In the genomic region with DNA sequence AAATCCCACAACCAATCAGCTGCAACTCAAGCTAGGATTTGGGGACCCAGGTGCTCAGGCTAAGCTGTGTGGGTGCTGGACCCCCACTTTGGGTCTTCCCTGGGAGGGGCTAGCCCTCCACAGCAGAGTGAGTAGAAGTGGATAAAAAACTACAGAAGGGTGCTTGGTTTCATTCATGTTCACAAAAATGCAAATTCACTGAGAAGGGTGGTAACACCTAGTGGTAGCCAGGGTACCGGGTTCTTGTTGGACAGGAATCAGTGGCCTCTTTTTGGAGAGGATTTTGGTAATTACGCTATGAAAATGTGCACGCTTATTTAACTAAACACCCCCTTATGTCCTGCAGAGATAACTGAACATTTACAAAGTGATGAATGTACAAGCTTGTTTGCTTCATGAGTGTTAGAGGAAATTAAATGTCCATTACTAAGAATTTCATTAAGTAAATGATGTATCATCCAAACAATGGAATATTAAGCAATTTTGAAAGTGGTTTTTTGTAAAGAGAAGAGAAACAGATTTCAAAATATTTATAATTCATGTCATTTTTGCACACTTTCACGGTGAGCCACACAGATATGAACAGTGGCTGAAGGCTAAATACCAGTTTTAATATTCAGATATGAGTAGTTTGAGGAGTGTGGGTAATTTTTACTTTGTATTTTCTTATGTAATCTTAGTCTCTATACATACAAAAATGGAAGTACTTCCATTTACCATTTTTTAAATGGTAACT, we compare ENCODE assay signal across 14 cellular contexts.
A peak's percentile ranks its signal among the peaks of the same experiment; 100 is the strongest.
DNase-seq lines count a peak whose midpoint lies in the region; ATAC-seq and TF ChIP-seq lines count a peak whose summit lies in the region.
"Had no signal": no experiment of that assay in that cellular context is flagged by ENCODE, and none has a peak within 500 bp of the region (broad histone marks: within the 10 kb centered on the region; RNA-seq: fewer than 3 reads in every experiment).

No MANE protein-coding gene starts in this region.

- H4K20me1 ChIP-seq in OCI-LY1 (ENCODE audit: insufficient read depth, low read length), result no peaks in the 10 kb centered on the region

- peaks cover 21% of the 10 kb centered on the region for H3K4me1 Mint-ChIP-seq in CD14-positive monocyte
- H3K4me1 Mint-ChIP-seq in endodermal cell, result no peaks in the 10 kb centered on the region

- peak overlapping the region; percentile 94 for H3K27ac ChIP-seq in OCI-LY1 (ENCODE audit: low read depth, low read length, poor library complexity, severe bottlenecking)
- no peak overlapping the region for H3K27ac ChIP-seq in endodermal cell (ENCODE audit: low read depth, low read length)
- H3K27ac ChIP-seq in left lung, result no peak overlapping the region
- H3K27ac ChIP-seq: C4-2B, esophagus muscularis mucosa, neural progenitor cell, sigmoid colon had no signal

- DNase-seq in CD14-positive monocyte (ENCODE audit: low spot score), result no peak
- DNase-seq in endodermal cell, result no peak
- no peak for DNase-seq in left lung
- no peak for DNase-seq in KBM-7
- DNase-seq: left cardiac atrium, NCI-H1092, sigmoid colon had no signal

- H3K27me3 Mint-ChIP-seq in CD14-positive monocyte (ENCODE audit: low read depth in 3 of 3) (peaks cover 0 to 1% (median 0%) of the 10 kb centered on the region in 3 donors), endodermal cell (ENCODE audit: insufficient read depth) (no peaks in the 10 kb centered on the region)

- H3K9ac ChIP-seq in OCI-LY1 (ENCODE audit: low read length), result no peak overlapping the region; the same call in 1 of the 2 replicates
- H3K9ac ChIP-seq in endodermal cell (ENCODE audit: extremely low read depth, low read length, poor library complexity, severe bottlenecking), result no peak overlapping the region
- H3K9ac ChIP-seq: neural progenitor cell had no signal

- H3K36me3 Mint-ChIP-seq in CD14-positive monocyte (peaks cover 80 to 88% of the 10 kb centered on the region in 2 donors), endodermal cell (ENCODE audit: low read depth) (peaks cover 59% of the 10 kb centered on the region)

- peaks cover 0 to 2% (median 0%) of the 10 kb centered on the region in 7 donors for H3K9me3 Mint-ChIP-seq in CD14-positive monocyte
- H3K9me3 Mint-ChIP-seq in endodermal cell, result no peaks in the 10 kb centered on the region
- H3K9me3 Mint-ChIP-seq: neural progenitor cell had no signal

- peaks cover 79% of the 10 kb centered on the region for H3K4me1 ChIP-seq in OCI-LY1 (ENCODE audit: insufficient read depth, low read length, severe bottlenecking)
- no peaks in the 10 kb centered on the region for H3K4me1 ChIP-seq in endodermal cell (ENCODE audit: control insufficient read depth, insufficient read depth, low read length)
- peaks cover 0 to 13% of the 10 kb centered on the region in 2 donors for H3K4me1 ChIP-seq in left lung
- H3K4me1 ChIP-seq: esophagus muscularis mucosa, neural progenitor cell had no signal

- H3K36me3 ChIP-seq in OCI-LY1 (ENCODE audit: insufficient read depth, low read length) (peaks cover 47% of the 10 kb centered on the region; the same call in 1 of the 2 replicates), endodermal cell (ENCODE audit: control insufficient read depth, insufficient read depth, low read length) (peaks cover 57% of the 10 kb centered on the region), left lung (peaks cover 0 to 100% of the 10 kb centered on the region in 2 donors)
- H3K36me3 ChIP-seq: neural progenitor cell had no signal

- H3K4me2 ChIP-seq in OCI-LY1 (ENCODE audit: low read length), result peak overlapping the region; percentile 54
- H3K4me2 ChIP-seq: neural progenitor cell had no signal

- no peak overlapping the region for H2AFZ ChIP-seq in OCI-LY1 (ENCODE audit: low read length)
- H2AFZ ChIP-seq: neural progenitor cell had no signal

- H3K79me2 ChIP-seq in OCI-LY1 (ENCODE audit: insufficient read depth, low read length), result no peaks in the 10 kb centered on the region

- TF ChIP-seq CTCF in CD14-positive monocyte (IDR thresholded peaks at IDR 0.05), result no peak
- TF ChIP-seq CTCF in GM12872 (IDR thresholded peaks at IDR 0.05; ENCODE audit: insufficient read depth, low read depth, low read length), result 0 out of 3 replicates have a peak, but pooled peaks have one; percentile 4
- TF ChIP-seq CTCF in OCI-LY1 (IDR thresholded peaks at IDR 0.05; ENCODE audit: low read length), result no peak
- TF ChIP-seq CTCF in endodermal cell (conservative IDR thresholded peaks at IDR 0.05), result no peak
- TF ChIP-seq CTCF in left lung (IDR thresholded peaks at IDR 0.05), result no peak

- intact Hi-C loops in CD14-positive monocyte (cut with micrococcal nuclease), result no loop called here
- intact Hi-C loops in left lung (cut with DNase I), result no loop called here

- ATAC-seq in HG03139 (IDR thresholded peaks at IDR 0.05; ENCODE audit: unreplicated experiment) (no peak), left lung (no peak)
- ATAC-seq: HCT116, left cardiac atrium had no signal

- no peaks in the 10 kb centered on the region for H3K9me2 ChIP-seq in OCI-LY1 (ENCODE audit: low read depth, low read length)

- no peaks in the 10 kb centered on the region for H3K9me3 ChIP-seq in OCI-LY1 (ENCODE audit: low read length)
- no peaks in the 10 kb centered on the region for H3K9me3 ChIP-seq in endodermal cell (ENCODE audit: control insufficient read depth, low read length)
- no peaks in the 10 kb centered on the region for H3K9me3 ChIP-seq in left lung
- H3K9me3 ChIP-seq: esophagus muscularis mucosa, sigmoid colon had no signal

- H3K4me3 ChIP-seq in OCI-LY1 (ENCODE audit: low read depth, low read length, poor library complexity, severe bottlenecking) (no peak overlapping the region), endodermal cell (ENCODE audit: low read length) (no peak overlapping the region), left lung (no peak overlapping the region)
- H3K4me3 ChIP-seq: esophagus muscularis mucosa, neural progenitor cell, sigmoid colon had no signal

- H3K27ac Mint-ChIP-seq in CD14-positive monocyte (peak overlapping the region in 4 of 7 donors; percentile 6 to 70 (median 37)), endodermal cell (peak overlapping the region; percentile 75)

- in situ Hi-C loops in KBM-7 (cut with MboI; ENCODE audit: low pct_unique_long_range_greater_than_20kb, low sequenced_read_pairs), result no loop called here

- 92% methylated on average over 2 of the region's 4 CpGs; no CpG with 5 or more reads in 1 of the 2 experiments for WGBS in endodermal cell (ENCODE audit: insufficient coverage in 1 of 2, insufficient read length in 1 of 2), 2 experiments

- H3K4me3 Mint-ChIP-seq in CD14-positive monocyte (peak overlapping the region in 1 of 2 donors; percentile 43), endodermal cell (no peak overlapping the region)
- H3K4me3 Mint-ChIP-seq: neural progenitor cell had no signal

- H3F3A ChIP-seq in OCI-LY1 (ENCODE audit: insufficient read depth, low read length), result peaks cover 18% of the 10 kb centered on the region; the same call in 1 of the 2 replicates

- H3K27me3 ChIP-seq in OCI-LY1 (ENCODE audit: insufficient read depth, low read length), result no peaks in the 10 kb centered on the region
- no peaks in the 10 kb centered on the region for H3K27me3 ChIP-seq in endodermal cell (ENCODE audit: control insufficient read depth, insufficient read depth, low read length, poor library complexity, severe bottlenecking)
- H3K27me3 ChIP-seq in left lung, result no peaks in the 10 kb centered on the region
- H3K27me3 ChIP-seq: esophagus muscularis mucosa, neural progenitor cell, sigmoid colon had no signal
